Comparison of ENCODE assay signal across 24 cellular contexts in genomic region chr7:132349085-132349484, GRCh38.
"Had no signal": no experiment of that assay in that cellular context is flagged by ENCODE, and none has a peak within 500 bp of the region (broad histone marks: within the 10 kb centered on the region; RNA-seq: fewer than 3 reads in every experiment).

No MANE protein-coding gene starts in this region.

- H3K27me3 ChIP-seq: body of pancreas had no signal

- H3K4me3 ChIP-seq: adrenal gland, body of pancreas, esophagus squamous epithelium had no signal

- H3K4me1 ChIP-seq: body of pancreas had no signal

- ATAC-seq: activated CD4-positive, alpha-beta T cell treated with anti-CD3 and anti-CD28 coated beads for 36 hours; activated CD8-positive, alpha-beta memory T cell treated with anti-CD3 and anti-CD28 coated beads, Interleukin-2, amount 10 ng/mL, durations not matched to agents 7 days and 5 days; activated CD8-positive, alpha-beta T cell treated with anti-CD3 and anti-CD28 coated beads, Interleukin-2, amount 10 ng/mL, durations not matched to agents 7 days and 5 days; activated naive CD8-positive, alpha-beta T cell treated with anti-CD3 and anti-CD28 coated beads, Interleukin-2, amount 50 U/mL, for 24 hours; body of pancreas; T-cell had no signal

- H3K36me3 ChIP-seq: adrenal gland, esophagus squamous epithelium had no signal

- H3K27ac ChIP-seq: adrenal gland, body of pancreas, epithelial cell of prostate, esophagus squamous epithelium had no signal

- DNase-seq: activated CD4-positive, alpha-beta memory T cell treated with anti-CD3 and anti-CD28 coated beads for 36 hours; activated CD4-positive, alpha-beta T cell treated with anti-CD3 and anti-CD28 coated beads for 36 hours; activated CD4-positive, alpha-beta T cell treated with anti-CD3 and anti-CD28 coated beads, Interleukin-2, amount 10 ng/mL, durations not matched to agents 24 days and 14 days; activated CD4-positive, CD25-positive, alpha-beta regulatory T cell; activated CD4-positive, CD25-positive, alpha-beta regulatory T cell treated with anti-CD3 and anti-CD28 coated beads, Interleukin-2, amount 50 U/mL, for 72 hours; activated CD8-positive, alpha-beta memory T cell treated with anti-CD3 and anti-CD28 coated beads, Interleukin-2, amount 10 ng/mL, durations not matched to agents 7 days and 5 days; activated CD8-positive, alpha-beta memory T cell treated with anti-CD3 and anti-CD28 coated beads, Interleukin-2, amount 50 U/mL, for 4 hours; activated CD8-positive, alpha-beta T cell treated with anti-CD3 and anti-CD28 coated beads, Interleukin-2, amount 10 ng/mL, durations not matched to agents 7 days and 5 days; activated effector memory CD4-positive, alpha-beta T cell treated with anti-CD3 and anti-CD28 coated beads, Interleukin-2, amount 50 U/mL, for 16 hours; activated naive CD4-positive, alpha-beta T cell treated with anti-CD3 and anti-CD28 coated beads for 36 hours; activated naive CD8-positive, alpha-beta T cell treated with anti-CD3 and anti-CD28 coated beads for 36 hours; activated naive CD8-positive, alpha-beta T cell treated with anti-CD3 and anti-CD28 coated beads, Interleukin-2, amount 50 U/mL, for 24 hours; activated T-cell treated with anti-CD3 and anti-CD28 coated beads, Interleukin-2, amount 50 U/mL, for 1 hour; activated T-cell treated with anti-CD3 and anti-CD28 coated beads, Interleukin-2, amount 50 U/mL, for 48 hours; adrenal gland; amygdala; aorta; body of pancreas; effector CD8-positive, alpha-beta T cell; esophagus squamous epithelium; foreskin melanocyte; T-cell; T-helper 9 cell had no signal

- H3K9me3 ChIP-seq: adrenal gland, body of pancreas, esophagus squamous epithelium had no signal
